ENCODE assay signal across 8 cellular contexts in genomic region chr19:17334414-17335409, GRCh38. TPM values are rescaled to one million over a fixed set of nuclear protein-coding genes. Genes with fewer than 3 reads are reported as not detected.
DNase-seq lines count a peak whose midpoint lies in the region; ATAC-seq, FAIRE-seq and TF ChIP-seq lines count a peak whose summit lies in the region.

TSS of gene ANO8 (minus strand) at chr19:17334855. CDS start at chr19:17334670, 185 bp downstream.

- peak within 1 kb of the TSS; percentile 82 for H3K4me3 Mint-ChIP-seq in central memory CD8-positive, alpha-beta T cell

- ATAC-seq in HG03135 (IDR thresholded peaks at IDR 0.05; ENCODE audit: unreplicated experiment): peak; percentile 44
- ATAC-seq in central memory CD8-positive, alpha-beta T cell (replicated peaks; ENCODE audit: extremely low read depth, poor library complexity, severe bottlenecking): peak; percentile 64

- peaks cover 6% of the 10 kb centered on the region for H3K36me3 Mint-ChIP-seq in central memory CD8-positive, alpha-beta T cell (ENCODE audit: insufficient read depth)

- H3K9me3 Mint-ChIP-seq in central memory CD8-positive, alpha-beta T cell: no peaks in the 10 kb centered on the region

- no peak for TF ChIP-seq POLR2A in GM12891 (IDR thresholded peaks at IDR 0.05; ENCODE audit: low read depth, low read length)

- no peak within 1 kb of the TSS for H3K27ac Mint-ChIP-seq in central memory CD8-positive, alpha-beta T cell (ENCODE audit: low read depth)

- DNase-seq in GM12891 (ENCODE audit: insufficient read length, low spot score) (peak; percentile 92), NCI-H446 (lab: John Stamatoyannopoulos, UW) (peak; percentile 98), islet precursor cell (peak; percentile 98), cortex of kidney (lab: John Stamatoyannopoulos, UW) (no peak)
- DNase-seq in activated CD4-positive, CD25-positive, alpha-beta regulatory T cell (lab: John Stamatoyannopoulos, UW): peak; percentile 84 to 95 (median 89)
- peak; percentile 95 for DNase-seq in central memory CD8-positive, alpha-beta T cell (ENCODE audit: low spot score in 2 of 2)
- DNase-seq in stimulated activated CD4-positive, alpha-beta T cell treated with anti-CD3 and anti-CD28 coated beads, Interleukin-12 subunit alpha, Interleukin-12 subunit beta, amount 100 ng/mL, for 24 hours (ENCODE audit: low read depth in 2 of 2): peak; percentile 92 to 98

- H3K4me1 Mint-ChIP-seq in central memory CD8-positive, alpha-beta T cell: peaks cover 35% of the 10 kb centered on the region

- no peaks in the 10 kb centered on the region for H3K27me3 Mint-ChIP-seq in central memory CD8-positive, alpha-beta T cell

- FAIRE-seq in GM12891 (lab: Jason Lieb, UNC): peak; percentile 96

TF ChIP-seq in GM12891, 5 proteins besides CTCF, POLR2A, EP300 and RAD21:
- peak; percentile 61; the same call in 1 of the 2 replicates for TF ChIP-seq POU2F2 (IDR thresholded peaks at IDR 0.05; ENCODE audit: low read depth, low read length)
- TF ChIP-seq SPI1 (IDR thresholded peaks at IDR 0.05; ENCODE audit: low read depth, low read length): no peak

RNA-seq across cellular contexts. Expression of gene ANO8, which starts in this region (rescaled TPM):
- 1.3 TPM for polyA plus RNA-seq in GM12891 (2012; ENCODE audit: low read depth, missing spikeins)
